Comparison of ENCODE assay signal across 1 cellular context in the genomic region with DNA sequence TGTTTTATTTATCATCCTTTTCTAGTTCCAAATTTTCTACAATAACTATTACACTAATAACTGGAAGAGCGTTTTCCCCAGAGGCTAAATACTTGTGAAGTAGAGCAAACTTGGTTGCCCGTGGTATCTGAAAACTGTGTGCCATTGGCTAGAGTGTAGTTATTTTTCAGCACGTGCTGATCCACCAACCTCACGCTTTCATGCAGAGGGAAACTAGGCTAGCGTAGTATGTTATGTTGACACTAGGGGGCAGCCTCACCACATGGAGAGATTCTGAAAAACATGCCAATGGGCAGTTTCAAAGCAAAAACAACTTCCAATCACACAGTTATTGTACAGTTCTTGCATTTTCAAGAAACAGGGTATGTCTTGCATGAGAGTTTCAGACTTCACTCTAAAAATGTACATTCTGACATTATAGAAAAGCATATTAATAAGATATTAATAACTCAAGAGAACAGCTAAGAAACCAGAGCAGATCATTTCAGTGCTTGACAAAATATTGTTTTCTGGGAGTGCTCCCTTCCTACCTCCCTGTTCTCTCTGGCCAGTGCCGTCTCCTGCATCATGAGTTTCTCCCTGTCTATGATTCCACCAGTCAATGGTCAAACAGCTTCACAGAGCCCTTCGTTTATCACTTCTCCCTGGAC.
TF ChIP-seq lines count a peak whose summit lies in the region.

No MANE protein-coding gene starts in this region.

TF ChIP-seq in K562, 482 proteins besides CTCF, POLR2A, EP300 and RAD21 (continued from another document):
- TF ChIP-seq, protein P1, sequence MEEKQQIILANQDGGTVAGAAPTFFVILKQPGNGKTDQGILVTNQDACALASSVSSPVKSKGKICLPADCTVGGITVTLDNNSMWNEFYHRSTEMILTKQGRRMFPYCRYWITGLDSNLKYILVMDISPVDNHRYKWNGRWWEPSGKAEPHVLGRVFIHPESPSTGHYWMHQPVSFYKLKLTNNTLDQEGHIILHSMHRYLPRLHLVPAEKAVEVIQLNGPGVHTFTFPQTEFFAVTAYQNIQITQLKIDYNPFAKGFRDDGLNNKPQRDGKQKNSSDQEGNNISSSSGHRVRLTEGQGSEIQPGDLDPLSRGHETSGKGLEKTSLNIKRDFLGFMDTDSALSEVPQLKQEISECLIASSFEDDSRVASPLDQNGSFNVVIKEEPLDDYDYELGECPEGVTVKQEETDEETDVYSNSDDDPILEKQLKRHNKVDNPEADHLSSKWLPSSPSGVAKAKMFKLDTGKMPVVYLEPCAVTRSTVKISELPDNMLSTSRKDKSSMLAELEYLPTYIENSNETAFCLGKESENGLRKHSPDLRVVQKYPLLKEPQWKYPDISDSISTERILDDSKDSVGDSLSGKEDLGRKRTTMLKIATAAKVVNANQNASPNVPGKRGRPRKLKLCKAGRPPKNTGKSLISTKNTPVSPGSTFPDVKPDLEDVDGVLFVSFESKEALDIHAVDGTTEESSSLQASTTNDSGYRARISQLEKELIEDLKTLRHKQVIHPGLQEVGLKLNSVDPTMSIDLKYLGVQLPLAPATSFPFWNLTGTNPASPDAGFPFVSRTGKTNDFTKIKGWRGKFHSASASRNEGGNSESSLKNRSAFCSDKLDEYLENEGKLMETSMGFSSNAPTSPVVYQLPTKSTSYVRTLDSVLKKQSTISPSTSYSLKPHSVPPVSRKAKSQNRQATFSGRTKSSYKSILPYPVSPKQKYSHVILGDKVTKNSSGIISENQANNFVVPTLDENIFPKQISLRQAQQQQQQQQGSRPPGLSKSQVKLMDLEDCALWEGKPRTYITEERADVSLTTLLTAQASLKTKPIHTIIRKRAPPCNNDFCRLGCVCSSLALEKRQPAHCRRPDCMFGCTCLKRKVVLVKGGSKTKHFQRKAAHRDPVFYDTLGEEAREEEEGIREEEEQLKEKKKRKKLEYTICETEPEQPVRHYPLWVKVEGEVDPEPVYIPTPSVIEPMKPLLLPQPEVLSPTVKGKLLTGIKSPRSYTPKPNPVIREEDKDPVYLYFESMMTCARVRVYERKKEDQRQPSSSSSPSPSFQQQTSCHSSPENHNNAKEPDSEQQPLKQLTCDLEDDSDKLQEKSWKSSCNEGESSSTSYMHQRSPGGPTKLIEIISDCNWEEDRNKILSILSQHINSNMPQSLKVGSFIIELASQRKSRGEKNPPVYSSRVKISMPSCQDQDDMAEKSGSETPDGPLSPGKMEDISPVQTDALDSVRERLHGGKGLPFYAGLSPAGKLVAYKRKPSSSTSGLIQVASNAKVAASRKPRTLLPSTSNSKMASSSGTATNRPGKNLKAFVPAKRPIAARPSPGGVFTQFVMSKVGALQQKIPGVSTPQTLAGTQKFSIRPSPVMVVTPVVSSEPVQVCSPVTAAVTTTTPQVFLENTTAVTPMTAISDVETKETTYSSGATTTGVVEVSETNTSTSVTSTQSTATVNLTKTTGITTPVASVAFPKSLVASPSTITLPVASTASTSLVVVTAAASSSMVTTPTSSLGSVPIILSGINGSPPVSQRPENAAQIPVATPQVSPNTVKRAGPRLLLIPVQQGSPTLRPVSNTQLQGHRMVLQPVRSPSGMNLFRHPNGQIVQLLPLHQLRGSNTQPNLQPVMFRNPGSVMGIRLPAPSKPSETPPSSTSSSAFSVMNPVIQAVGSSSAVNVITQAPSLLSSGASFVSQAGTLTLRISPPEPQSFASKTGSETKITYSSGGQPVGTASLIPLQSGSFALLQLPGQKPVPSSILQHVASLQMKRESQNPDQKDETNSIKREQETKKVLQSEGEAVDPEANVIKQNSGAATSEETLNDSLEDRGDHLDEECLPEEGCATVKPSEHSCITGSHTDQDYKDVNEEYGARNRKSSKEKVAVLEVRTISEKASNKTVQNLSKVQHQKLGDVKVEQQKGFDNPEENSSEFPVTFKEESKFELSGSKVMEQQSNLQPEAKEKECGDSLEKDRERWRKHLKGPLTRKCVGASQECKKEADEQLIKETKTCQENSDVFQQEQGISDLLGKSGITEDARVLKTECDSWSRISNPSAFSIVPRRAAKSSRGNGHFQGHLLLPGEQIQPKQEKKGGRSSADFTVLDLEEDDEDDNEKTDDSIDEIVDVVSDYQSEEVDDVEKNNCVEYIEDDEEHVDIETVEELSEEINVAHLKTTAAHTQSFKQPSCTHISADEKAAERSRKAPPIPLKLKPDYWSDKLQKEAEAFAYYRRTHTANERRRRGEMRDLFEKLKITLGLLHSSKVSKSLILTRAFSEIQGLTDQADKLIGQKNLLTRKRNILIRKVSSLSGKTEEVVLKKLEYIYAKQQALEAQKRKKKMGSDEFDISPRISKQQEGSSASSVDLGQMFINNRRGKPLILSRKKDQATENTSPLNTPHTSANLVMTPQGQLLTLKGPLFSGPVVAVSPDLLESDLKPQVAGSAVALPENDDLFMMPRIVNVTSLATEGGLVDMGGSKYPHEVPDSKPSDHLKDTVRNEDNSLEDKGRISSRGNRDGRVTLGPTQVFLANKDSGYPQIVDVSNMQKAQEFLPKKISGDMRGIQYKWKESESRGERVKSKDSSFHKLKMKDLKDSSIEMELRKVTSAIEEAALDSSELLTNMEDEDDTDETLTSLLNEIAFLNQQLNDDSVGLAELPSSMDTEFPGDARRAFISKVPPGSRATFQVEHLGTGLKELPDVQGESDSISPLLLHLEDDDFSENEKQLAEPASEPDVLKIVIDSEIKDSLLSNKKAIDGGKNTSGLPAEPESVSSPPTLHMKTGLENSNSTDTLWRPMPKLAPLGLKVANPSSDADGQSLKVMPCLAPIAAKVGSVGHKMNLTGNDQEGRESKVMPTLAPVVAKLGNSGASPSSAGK (IDR thresholded peaks at IDR 0.05) = peak; percentile 81
- no peak for TF ChIP-seq DIDO1 (tag; IDR thresholded peaks at IDR 0.05; ENCODE audit: low read depth)
- peak; percentile 81 for TF ChIP-seq L3MBTL2 (IDR thresholded peaks at IDR 0.05)
- no peak for TF ChIP-seq SPI1 (IDR thresholded peaks at IDR 0.05; ENCODE audit: borderline replicate concordance, low read depth, low read length)
- TF ChIP-seq, protein P2, sequence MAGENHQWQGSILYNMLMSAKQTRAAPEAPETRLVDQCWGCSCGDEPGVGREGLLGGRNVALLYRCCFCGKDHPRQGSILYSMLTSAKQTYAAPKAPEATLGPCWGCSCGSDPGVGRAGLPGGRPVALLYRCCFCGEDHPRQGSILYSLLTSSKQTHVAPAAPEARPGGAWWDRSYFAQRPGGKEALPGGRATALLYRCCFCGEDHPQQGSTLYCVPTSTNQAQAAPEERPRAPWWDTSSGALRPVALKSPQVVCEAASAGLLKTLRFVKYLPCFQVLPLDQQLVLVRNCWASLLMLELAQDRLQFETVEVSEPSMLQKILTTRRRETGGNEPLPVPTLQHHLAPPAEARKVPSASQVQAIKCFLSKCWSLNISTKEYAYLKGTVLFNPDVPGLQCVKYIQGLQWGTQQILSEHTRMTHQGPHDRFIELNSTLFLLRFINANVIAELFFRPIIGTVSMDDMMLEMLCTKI (IDR thresholded peaks at IDR 0.05; ENCODE audit: partially characterized antibody) = no peak
- no peak for TF ChIP-seq HSF4 (CRISPR knock-in tag; IDR thresholded peaks at IDR 0.05; ENCODE audit: borderline replicate concordance)
- TF ChIP-seq, protein P3, sequence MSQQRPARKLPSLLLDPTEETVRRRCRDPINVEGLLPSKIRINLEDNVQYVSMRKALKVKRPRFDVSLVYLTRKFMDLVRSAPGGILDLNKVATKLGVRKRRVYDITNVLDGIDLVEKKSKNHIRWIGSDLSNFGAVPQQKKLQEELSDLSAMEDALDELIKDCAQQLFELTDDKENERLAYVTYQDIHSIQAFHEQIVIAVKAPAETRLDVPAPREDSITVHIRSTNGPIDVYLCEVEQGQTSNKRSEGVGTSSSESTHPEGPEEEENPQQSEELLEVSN (IDR thresholded peaks at IDR 0.05; ENCODE audit: borderline replicate concordance in 1 of 2, extremely low read depth in 1 of 2, insufficient read depth in 1 of 2, insufficient read length in 1 of 2, low read depth in 1 of 2, low read length in 1 of 2, poor library complexity in 1 of 2, severe bottlenecking in 1 of 2) = peak; percentile 59 to 86
- TF ChIP-seq CBX3 (IDR thresholded peaks at IDR 0.05; ENCODE audit: borderline replicate concordance in 1 of 2, low read length in 2 of 2) = 0 out of 3 replicates have a peak, but pooled peaks of 1 of the 2 experiments have one; percentile 31
- no peak for TF ChIP-seq BDP1 (IDR thresholded peaks at IDR 0.05; ENCODE audit: insufficient read depth, insufficient read length)
- 0 out of 2 replicates have a peak, but pooled peaks have one; percentile 25 for TF ChIP-seq TEAD4 (IDR thresholded peaks at IDR 0.05; ENCODE audit: low read length)
- TF ChIP-seq TEAD4 (CRISPR knock-in tag; IDR thresholded peaks at IDR 0.05; ENCODE audit: borderline replicate concordance) = no peak
- TF ChIP-seq, protein P4, sequence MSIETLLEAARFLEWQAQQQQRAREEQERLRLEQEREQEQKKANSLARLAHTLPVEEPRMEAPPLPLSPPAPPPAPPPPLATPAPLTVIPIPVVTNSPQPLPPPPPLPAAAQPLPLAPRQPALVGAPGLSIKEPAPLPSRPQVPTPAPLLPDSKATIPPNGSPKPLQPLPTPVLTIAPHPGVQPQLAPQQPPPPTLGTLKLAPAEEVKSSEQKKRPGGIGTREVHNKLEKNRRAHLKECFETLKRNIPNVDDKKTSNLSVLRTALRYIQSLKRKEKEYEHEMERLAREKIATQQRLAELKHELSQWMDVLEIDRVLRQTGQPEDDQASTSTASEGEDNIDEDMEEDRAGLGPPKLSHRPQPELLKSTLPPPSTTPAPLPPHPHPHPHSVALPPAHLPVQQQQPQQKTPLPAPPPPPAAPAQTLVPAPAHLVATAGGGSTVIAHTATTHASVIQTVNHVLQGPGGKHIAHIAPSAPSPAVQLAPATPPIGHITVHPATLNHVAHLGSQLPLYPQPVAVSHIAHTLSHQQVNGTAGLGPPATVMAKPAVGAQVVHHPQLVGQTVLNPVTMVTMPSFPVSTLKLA (conservative IDR thresholded peaks at IDR 0.05) = peak; percentile 18 to 53; a peak in 1 of 4 replicates
